17 cellular contexts compared by ENCODE assay signal in the genomic region with DNA sequence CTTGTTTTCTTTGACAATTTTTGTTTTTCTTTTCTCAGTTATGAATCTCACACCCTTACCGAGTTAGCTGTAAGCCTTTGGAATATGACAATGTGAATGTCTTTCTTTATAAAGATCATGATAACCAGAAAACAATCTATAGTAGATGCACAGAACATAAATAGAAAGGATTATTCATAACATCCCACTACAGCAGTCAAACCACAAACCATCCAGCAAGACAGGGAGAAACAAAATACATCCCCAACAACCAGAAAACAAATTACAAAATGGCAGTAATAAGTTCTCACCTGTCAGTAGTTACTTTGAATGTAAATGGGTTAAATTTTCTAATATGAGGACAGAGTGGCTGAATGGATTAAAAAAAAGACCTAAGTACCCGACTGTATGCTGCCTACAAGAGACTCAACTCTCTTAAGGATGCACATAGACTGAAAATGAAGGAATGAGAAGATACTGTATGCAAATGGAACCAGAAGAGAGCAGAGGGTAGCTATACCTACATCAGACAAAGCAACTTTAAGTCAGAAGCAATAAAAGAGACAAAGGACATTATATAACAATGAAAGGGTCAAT.
DNase-seq lines count a peak whose midpoint lies in the region; ATAC-seq and TF ChIP-seq lines count a peak whose summit lies in the region.
"Had no signal": no experiment of that assay in that cellular context is flagged by ENCODE, and none has a peak within 500 bp of the region (broad histone marks: within the 10 kb centered on the region; RNA-seq: fewer than 3 reads in every experiment).

No MANE protein-coding gene starts in this region.

- H3K4me3 ChIP-seq in ascending aorta (no peak overlapping the region), gastrocnemius medialis (no peak overlapping the region), tibial artery (no peak overlapping the region)
- H3K4me3 ChIP-seq: GM23248 had no signal

- no peak for TF ChIP-seq POLR2A in gastrocnemius medialis (IDR thresholded peaks at IDR 0.05)

- TF ChIP-seq CTCF in ascending aorta (IDR thresholded peaks at IDR 0.05): no peak
- TF ChIP-seq CTCF in gastrocnemius medialis (IDR thresholded peaks at IDR 0.05 in 4 of 5, conservative IDR thresholded peaks at IDR 0.05 in 1 of 5): no peak
- no peak for TF ChIP-seq CTCF in tibial artery (IDR thresholded peaks at IDR 0.05)

- intact Hi-C loops in ascending aorta (cut with DNase I) (no loop called here), gastrocnemius medialis (cut with DNase I; ENCODE audit: low total_unique reads) (no loop called here), tibial artery (cut with DNase I; ENCODE audit: low total_unique reads) (no loop called here)

- in situ Hi-C loops in gastrocnemius medialis (cut with MboI; ENCODE audit: low sequenced_read_pairs in 4 of 4): no loop called here

- H3K27me3 ChIP-seq in ascending aorta: no peaks in the 10 kb centered on the region
- H3K27me3 ChIP-seq in gastrocnemius medialis: no peaks in the 10 kb centered on the region
- no peaks in the 10 kb centered on the region for H3K27me3 ChIP-seq in tibial artery
- H3K27me3 ChIP-seq: BE2C had no signal

- H3K9me3 ChIP-seq in ascending aorta (no peaks in the 10 kb centered on the region), gastrocnemius medialis (no peaks in the 10 kb centered on the region), tibial artery (no peaks in the 10 kb centered on the region)
- H3K9me3 ChIP-seq: BE2C had no signal

- peak overlapping the region; percentile 93 to 95 for H3K27ac ChIP-seq in ascending aorta
- H3K27ac ChIP-seq in gastrocnemius medialis: peak overlapping the region; percentile 88 to 92 (median 90)
- H3K27ac ChIP-seq in tibial artery: peak overlapping the region; percentile 78 to 84
- H3K27ac ChIP-seq: C4-2B, GM23248 had no signal

- DNase-seq in LHCN-M2 (ENCODE audit: low read depth): peak; percentile 33
- DNase-seq in ascending aorta (ENCODE audit: low spot score in 2 of 2): no peak
- no peak for DNase-seq in gastrocnemius medialis
- no peak for DNase-seq in tibial artery
- DNase-seq in CD1c-positive myeloid dendritic cell (ENCODE audit: extremely low spot score): no peak
- no peak for DNase-seq in NOMO-1 treated with DMSO at 0.1 percent for 48 hours (lab: John Stamatoyannopoulos, UW; ENCODE audit: unreplicated experiment)
- no peak for DNase-seq in occipital lobe (lab: John Stamatoyannopoulos, UW)
- DNase-seq: BE2C; CD8-positive, alpha-beta T cell; COR-L47; DMS153; DND-41; GDM1; GM23248; IMR-90 had no signal

- H3K36me3 ChIP-seq in ascending aorta (peaks cover 0 to 4% of the 10 kb centered on the region in 2 donors), gastrocnemius medialis (peaks cover 0 to 2% of the 10 kb centered on the region in 2 donors), tibial artery (peaks cover under 1 to 2% (median 2%) of the 10 kb centered on the region in 3 donors)
- H3K36me3 ChIP-seq: BE2C had no signal

- H3K4me1 ChIP-seq in ascending aorta: peaks cover 13 to 44% of the 10 kb centered on the region in 2 donors
- peaks cover 39 to 44% of the 10 kb centered on the region in 2 donors for H3K4me1 ChIP-seq in gastrocnemius medialis
- H3K4me1 ChIP-seq in tibial artery: peaks cover 0 to 58% (median 42%) of the 10 kb centered on the region in 4 donors
- H3K4me1 ChIP-seq: BE2C had no signal

- ATAC-seq in gastrocnemius medialis: no peak
- ATAC-seq: CD8-positive, alpha-beta T cell; HCT116 had no signal
